8 cellular contexts compared by ENCODE assay signal in genomic region chr1:196309386-196309785, GRCh38.
A peak's percentile ranks its signal among the peaks of the same experiment; 100 is the strongest.
DNase-seq lines count a peak whose midpoint lies in the region; ATAC-seq and TF ChIP-seq lines count a peak whose summit lies in the region.

No MANE protein-coding gene starts in this region.

- H3K79me2 ChIP-seq in mammary epithelial cell (ENCODE audit: insufficient read depth, low read length) = no peaks in the 10 kb centered on the region

- no peak overlapping the region for H2AFZ ChIP-seq in mammary epithelial cell (ENCODE audit: low read depth, low read length)

- in situ Hi-C loops in mammary epithelial cell (cut with MboI; ENCODE audit: low sequenced_read_pairs in 2 of 2) = loop anchor here in 1 of 2 donors (10.0 to 25.0 kb wide), 2 partner anchors 165 to 372 kb away; no protein-coding TSS in a partner anchor

- no peak overlapping the region for H3K4me3 ChIP-seq in heart left ventricle
- no peak overlapping the region for H3K4me3 ChIP-seq in mammary epithelial cell (replicated peaks in 1 of 3; ENCODE audit: insufficient read depth in 1 of 3, low read depth in 2 of 3, low read length in 3 of 3)

- no peak overlapping the region for H3K4me3 Mint-ChIP-seq in T-helper 2 cell treated with Interferon-gamma antibody and Interleukin-4, amounts not matched to agents 5 μg/mL and 100 μg/mL, for 36 hours

- DNase-seq in heart left ventricle (no peak), cardiac septum (ENCODE audit: low spot score) (no peak), NCI-H146 treated with DMSO at 0.1 percent for 48 hours (lab: John Stamatoyannopoulos, UW; ENCODE audit: unreplicated experiment) (peak; percentile 17), mammary epithelial cell (peak; percentile 21), stromal cell of bone marrow (ENCODE audit: low read depth) (peak; percentile 21), DMS79 treated with DMSO at 0.1 percent for 48 hours (lab: John Stamatoyannopoulos, UW) (no peak)
- no peak for DNase-seq in T-helper 2 cell treated with Interferon-gamma antibody and Interleukin-4, amounts not matched to agents 5 μg/mL and 100 μg/mL, for 36 hours (ENCODE audit: low spot score)

- no peaks in the 10 kb centered on the region for H3K4me1 ChIP-seq in heart left ventricle
- H3K4me1 ChIP-seq in mammary epithelial cell (ENCODE audit: insufficient read depth, low read length) = no peaks in the 10 kb centered on the region

- H3K4me2 ChIP-seq in mammary epithelial cell (ENCODE audit: insufficient read depth, low read depth, low read length) = no peak overlapping the region

- H3K36me3 Mint-ChIP-seq in T-helper 2 cell treated with Interferon-gamma antibody and Interleukin-4, amounts not matched to agents 5 μg/mL and 100 μg/mL, for 36 hours (ENCODE audit: low read depth) = no peaks in the 10 kb centered on the region

- no peaks in the 10 kb centered on the region for H4K20me1 ChIP-seq in mammary epithelial cell (ENCODE audit: insufficient read depth, low read length)

- H3K36me3 ChIP-seq in heart left ventricle (peaks cover 0 to 4% (median 0%) of the 10 kb centered on the region in 9 donors), mammary epithelial cell (ENCODE audit: insufficient read depth, low read length) (no peaks in the 10 kb centered on the region)

- H3K9ac ChIP-seq in mammary epithelial cell (ENCODE audit: insufficient read depth, low read length) = no peak overlapping the region

- no peak overlapping the region for H3K27ac ChIP-seq in heart left ventricle
- H3K27ac ChIP-seq in mammary epithelial cell (ENCODE audit: insufficient read depth, low read depth, low read length) = no peak overlapping the region

- ATAC-seq in heart left ventricle (no peak), GM21737 (IDR thresholded peaks at IDR 0.05; ENCODE audit: unreplicated experiment) (no peak)

- H3K27me3 ChIP-seq in heart left ventricle (no peaks in the 10 kb centered on the region), mammary epithelial cell (ENCODE audit: insufficient read depth, low read length) (no peaks in the 10 kb centered on the region)

- TF ChIP-seq CTCF in heart left ventricle (IDR thresholded peaks at IDR 0.05) = peak in 8 of 12 donors; percentile 8 to 47 (median 28)
- TF ChIP-seq CTCF in mammary epithelial cell (conservative IDR thresholded peaks at IDR 0.05 in 1 of 2, IDR thresholded peaks at IDR 0.05 in 1 of 2; ENCODE audit: extremely low read depth in 1 of 2, insufficient read depth in 1 of 2, low read depth in 1 of 2, low read length in 2 of 2) = peak; percentile 14 to 43

- WGBS in heart left ventricle, 4 donors = 56 to 67% (median 62%) methylated on average over 1 of the region's 1 CpG
- whole genome bisulfite sequencing in mammary epithelial cell (ENCODE audit: low coverage, missing lambda C conversion rate) = 27% methylated on average over 1 of the region's 1 CpG

- dilution Hi-C loops in mammary epithelial cell (cut with HindIII; ENCODE audit: low sequenced_read_pairs) = no loop called here

- H3K9me3 ChIP-seq in heart left ventricle (no peaks in the 10 kb centered on the region), mammary epithelial cell (replicated peaks; ENCODE audit: insufficient read depth, low read length) (no peaks in the 10 kb centered on the region)

- H3K4me1 Mint-ChIP-seq in T-helper 2 cell treated with Interferon-gamma antibody and Interleukin-4, amounts not matched to agents 5 μg/mL and 100 μg/mL, for 36 hours (ENCODE audit: low read depth) = no peaks in the 10 kb centered on the region

- CTCF ChIA-PET in mammary epithelial cell (lab: Charles Lee; ENCODE audit: low non-redundant PET) = interaction anchor here (0.9 kb wide), 1 partner anchor 161 kb away, joined by 6 read pairs; no protein-coding TSS in a partner anchor

- H3K27me3 Mint-ChIP-seq in T-helper 2 cell treated with Interferon-gamma antibody and Interleukin-4, amounts not matched to agents 5 μg/mL and 100 μg/mL, for 36 hours (ENCODE audit: low read depth) = no peaks in the 10 kb centered on the region

- H3K9me3 Mint-ChIP-seq in T-helper 2 cell treated with Interferon-gamma antibody and Interleukin-4, amounts not matched to agents 5 μg/mL and 100 μg/mL, for 36 hours = no peaks in the 10 kb centered on the region

- H3K27ac Mint-ChIP-seq in T-helper 2 cell treated with Interferon-gamma antibody and Interleukin-4, amounts not matched to agents 5 μg/mL and 100 μg/mL, for 36 hours = no peak overlapping the region

- BruUV-seq in mammary epithelial cell (replicated peaks; lab: Mats Ljungman, UMichigan) = no TSS peak

- TF ChIP-seq POLR2A in heart left ventricle (IDR thresholded peaks at IDR 0.05) = no peak

- intact Hi-C loops in heart left ventricle (cut with DNase I) = loop anchor here in 6 of 10 donors (5.0 to 10.0 kb wide), 6 partner anchors 155 to 367 kb away; no protein-coding TSS in a partner anchor
- intact Hi-C loops in cardiac septum (cut with DNase I) = no loop called here
- intact Hi-C loops in mammary epithelial cell (cut with micrococcal nuclease) = loop anchor here (1.0 to 2.0 kb wide), 3 partner anchors 161 to 413 kb away; no protein-coding TSS in a partner anchor

Comparison
In these comparisons a context has a peak if more than half of its experiments do, and no peak if none do; other contexts are left out.
1. DNase-seq: peak in NCI-H146 treated with DMSO at 0.1 percent for 48 hours (single experiment), mammary epithelial cell (single experiment) and stromal cell of bone marrow (single experiment); none in heart left ventricle (0 of 5), cardiac septum (single experiment), DMS79 treated with DMSO at 0.1 percent for 48 hours (single experiment) and T-helper 2 cell treated with Interferon-gamma antibody and Interleukin-4, amounts not matched to agents 5 μg/mL and 100 μg/mL, for 36 hours (single experiment).